In genomic region chr12:130961921-130962326, GRCh38 we compare ENCODE assay signal across 21 cellular contexts. TPM values are rescaled to one million over a fixed set of nuclear protein-coding genes. Genes with fewer than 3 reads are reported as not detected.
DNase-seq lines count a peak whose midpoint lies in the region; ATAC-seq and TF ChIP-seq lines count a peak whose summit lies in the region.
"Had no signal": no experiment of that assay in that cellular context is flagged by ENCODE, and none has a peak within 500 bp of the region (broad histone marks: within the 10 kb centered on the region; RNA-seq: fewer than 3 reads in every experiment).

No MANE protein-coding gene starts in this region.

- H3K27me3 ChIP-seq in gastroesophageal sphincter (no peaks in the 10 kb centered on the region), smooth muscle cell (ENCODE audit: low read depth) (peaks cover 5% of the 10 kb centered on the region)

- no peak for TF ChIP-seq POLR2A in gastroesophageal sphincter (IDR thresholded peaks at IDR 0.05)

- no peaks in the 10 kb centered on the region for H3K36me3 Mint-ChIP-seq in type B pancreatic cell

- H3K27ac ChIP-seq in gastroesophageal sphincter: peak overlapping the region in 3 of 4 donors; percentile 67 to 72 (median 67)
- H3K27ac ChIP-seq in smooth muscle cell (ENCODE audit: low read depth): no peak overlapping the region

- peaks cover 18% of the 10 kb centered on the region for H3K4me1 Mint-ChIP-seq in type B pancreatic cell (ENCODE audit: unreplicated experiment)
- H3K4me1 Mint-ChIP-seq: activated CD4-positive, alpha-beta T cell treated with anti-CD3 and anti-CD28 coated beads for 36 hours had no signal

- TF ChIP-seq CTCF in gastroesophageal sphincter (IDR thresholded peaks at IDR 0.05) (no peak), type B pancreatic cell (conservative IDR thresholded peaks at IDR 0.05) (no peak), smooth muscle cell (IDR thresholded peaks at IDR 0.05; ENCODE audit: borderline replicate concordance, insufficient read depth, poor library complexity, severe bottlenecking) (no peak)

- no peaks in the 10 kb centered on the region for H3F3A ChIP-seq in smooth muscle cell (ENCODE audit: low read depth)

- ATAC-seq in gastroesophageal sphincter: peak; percentile 69
- ATAC-seq: activated CD4-positive, alpha-beta T cell treated with anti-CD3 and anti-CD28 coated beads for 36 hours; activated T-cell treated with anti-CD3 and anti-CD28 coated beads, Interleukin-2, amount 50 U/mL, for 4 hours; K562 had no signal

- peak overlapping the region; percentile 6 for H3K4me3 Mint-ChIP-seq in type B pancreatic cell
- H3K4me3 Mint-ChIP-seq: activated CD4-positive, alpha-beta T cell treated with anti-CD3 and anti-CD28 coated beads for 36 hours; activated T-cell treated with anti-CD3 and anti-CD28 coated beads, Interleukin-2, amount 50 U/mL, for 4 hours had no signal

- H3K9ac ChIP-seq in smooth muscle cell (ENCODE audit: low read depth): no peak overlapping the region

- TF ChIP-seq EP300 in gastroesophageal sphincter (IDR thresholded peaks at IDR 0.05): no peak

- H3K27ac Mint-ChIP-seq in type B pancreatic cell: no peak overlapping the region
- H3K27ac Mint-ChIP-seq: activated CD4-positive, alpha-beta T cell treated with anti-CD3 and anti-CD28 coated beads for 36 hours had no signal

- H3K27me3 Mint-ChIP-seq in type B pancreatic cell: peaks cover 7% of the 10 kb centered on the region

- peaks cover 0 to 37% (median 6%) of the 10 kb centered on the region in 3 donors for H3K4me1 ChIP-seq in gastroesophageal sphincter
- H3K4me1 ChIP-seq in smooth muscle cell (ENCODE audit: low read depth): no peaks in the 10 kb centered on the region
- H3K4me1 ChIP-seq: HAP-1 had no signal

- peaks cover 0 to 8% of the 10 kb centered on the region in 2 donors for H3K36me3 ChIP-seq in gastroesophageal sphincter
- no peaks in the 10 kb centered on the region for H3K36me3 ChIP-seq in smooth muscle cell (ENCODE audit: low read depth)
- H3K36me3 ChIP-seq: HAP-1 had no signal

- no peaks in the 10 kb centered on the region for H4K20me1 ChIP-seq in smooth muscle cell (ENCODE audit: low read depth)

- 30 to 37% methylated on average over 5 to 7 of the region's 8 CpGs for WGBS in gastroesophageal sphincter (ENCODE audit: low coverage in 1 of 2), 2 donors
- 96% methylated on average over 8 of the region's 8 CpGs for WGBS in smooth muscle cell (ENCODE audit: low lambda C conversion rate)

- no peak overlapping the region for H2AFZ ChIP-seq in smooth muscle cell (ENCODE audit: low read depth)

- H3K4me2 ChIP-seq in smooth muscle cell: no peak overlapping the region

- no peaks in the 10 kb centered on the region for H3K79me2 ChIP-seq in smooth muscle cell (ENCODE audit: low read depth)

- peak overlapping the region in 1 of 2 donors; percentile 10 for H3K4me3 ChIP-seq in gastroesophageal sphincter
- H3K4me3 ChIP-seq in smooth muscle cell: no peak overlapping the region
- H3K4me3 ChIP-seq: HAP-1, K562 had no signal

- DNase-seq in NCI-H1092 treated with DMSO at 0.1 percent for 48 hours (lab: John Stamatoyannopoulos, UW) (peak; percentile 47), mesenteric fat pad (ENCODE audit: low spot score) (peak; percentile 76), type B pancreatic cell (ENCODE audit: extremely low spot score, unreplicated experiment) (no peak), smooth muscle cell (lab: John Stamatoyannopoulos, UW; ENCODE audit: unreplicated experiment) (no peak), iPS-NIHi11 (ENCODE audit: low spot score) (no peak)
- no peak for DNase-seq in stimulated activated CD4-positive, alpha-beta T cell treated with anti-CD3 and anti-CD28 coated beads, Interleukin-2, amount 100 ng/mL, for 48 hours
- no peak for DNase-seq in activated effector memory CD4-positive, alpha-beta T cell treated with Interleukin-2 at 50 U/mL for 16 hours
- DNase-seq: activated CD4-positive, alpha-beta T cell treated with anti-CD3 and anti-CD28 coated beads for 36 hours; activated naive CD4-positive, alpha-beta T cell treated with Interleukin-2 at 50 U/mL for 16 hours; activated T-cell treated with anti-CD3 and anti-CD28 coated beads, Interleukin-2, amount 50 U/mL, for 4 hours; amygdala; dermis blood vessel endothelial cell; hippocampal formation; NCI-H1694; NCI-H2171; NCI-H69; OCI-M1; SHP77 treated with DMSO at 0.1 percent for 48 hours had no signal

- no peaks in the 10 kb centered on the region for H3K9me3 Mint-ChIP-seq in type B pancreatic cell
- H3K9me3 Mint-ChIP-seq: activated T-cell treated with anti-CD3 and anti-CD28 coated beads, Interleukin-2, amount 50 U/mL, for 4 hours had no signal

- H3K9me3 ChIP-seq in gastroesophageal sphincter (no peaks in the 10 kb centered on the region), smooth muscle cell (replicated peaks; ENCODE audit: low read depth) (no peaks in the 10 kb centered on the region)
- H3K9me3 ChIP-seq: HAP-1 had no signal

RNA-seq across cellular contexts. Expression of gene ADGRD1, which starts 8.2 kb away (rescaled TPM):
- total RNA-seq in gastroesophageal sphincter (10 to 100 TPM; 19.1 to 43.4 (median 31.3) TPM), mesenteric fat pad (28.5 TPM), type B pancreatic cell (ENCODE audit: low replicate concordance) (2.6 and 11.0 TPM in 2 replicates), smooth muscle cell (0.04 TPM in 1 of 2 replicates, not detected in the other)
- polyA plus RNA-seq in smooth muscle cell: 0.14 TPM in 1 of 2 replicates, not detected in the other

Comparison
In these comparisons a context has a peak if more than half of its experiments do, and no peak if none do; other contexts are left out.
1. DNase-seq: peak in NCI-H1092 treated with DMSO at 0.1 percent for 48 hours (single experiment) and mesenteric fat pad (single experiment); none in type B pancreatic cell (single experiment), stimulated activated CD4-positive, alpha-beta T cell treated with anti-CD3 and anti-CD28 coated beads, Interleukin-2, amount 100 ng/mL, for 48 hours (0 of 2), smooth muscle cell (single experiment), activated effector memory CD4-positive, alpha-beta T cell treated with Interleukin-2 at 50 U/mL for 16 hours (single experiment) and iPS-NIHi11 (single experiment).